In genomic region chr5:7868427-7868772, GRCh38 we compare ENCODE assay signal across 9 cellular contexts. TPM values are rescaled to one million over a fixed set of nuclear protein-coding genes. Genes with fewer than 3 reads are reported as not detected.
DNase-seq lines count a peak whose midpoint lies in the region; ATAC-seq and TF ChIP-seq lines count a peak whose summit lies in the region.
"Had no signal": no experiment of that assay in that cellular context is flagged by ENCODE, and none has a peak within 500 bp of the region (broad histone marks: within the 10 kb centered on the region; RNA-seq: fewer than 3 reads in every experiment).

No MANE protein-coding gene starts in this region.

- intact Hi-C loops in tibial artery (cut with DNase I; ENCODE audit: low total_unique reads), result no loop called here

- peak overlapping the region; percentile 92 for H3K4me3 ChIP-seq in BJ (ENCODE audit: low read depth, low read length)
- peak overlapping the region; percentile 87 to 93 for H3K4me3 ChIP-seq in tibial artery

- peaks cover 0 to 28% (median 19%) of the 10 kb centered on the region in 4 donors for H3K4me1 ChIP-seq in tibial artery

- H3K27me3 ChIP-seq in BJ (ENCODE audit: control insufficient read depth, insufficient read depth, low read length), result no peaks in the 10 kb centered on the region
- no peaks in the 10 kb centered on the region for H3K27me3 ChIP-seq in tibial artery

- DNase-seq in BJ (ENCODE audit: low read depth) (no peak), left lobe of liver (ENCODE audit: low spot score) (no peak), tibial artery (no peak), GM19238 (ENCODE audit: insufficient read length, low spot score) (no peak)

- no peaks in the 10 kb centered on the region for H3K9me3 ChIP-seq in tibial artery

- POLR2A ChIA-PET in BJ (lab: Charles Lee), result no interaction called here

- H3K36me3 ChIP-seq in BJ (ENCODE audit: control insufficient read depth, insufficient read depth, low read length) (0 out of 2 replicates have a peak, but pooled peaks cover 1% of the 10 kb centered on the region), tibial artery (peaks cover 0 to 17% (median 9%) of the 10 kb centered on the region in 3 donors)

- CTCF ChIA-PET in BJ (lab: Yijun Ruan, JAX), result interaction anchor here (1.2 to 2.4 kb wide), 3 partner anchors 11 to 58 kb away, joined by 3 to 10 read pairs (median 3); no protein-coding TSS in a partner anchor

- ATAC-seq in HG02938 (IDR thresholded peaks at IDR 0.05; ENCODE audit: unreplicated experiment), result peak; percentile 0
- peak; percentile 8 for ATAC-seq in left lobe of liver
- ATAC-seq in HG02870 (IDR thresholded peaks at IDR 0.05; ENCODE audit: unreplicated experiment), result no peak
- no peak for ATAC-seq in GM21515 (IDR thresholded peaks at IDR 0.05; ENCODE audit: unreplicated experiment)

- TF ChIP-seq CTCF in BJ (IDR thresholded peaks at IDR 0.05; ENCODE audit: insufficient read depth, low read depth, low read length) (no peak), tibial artery (IDR thresholded peaks at IDR 0.05) (no peak)

- peak overlapping the region; percentile 8 for H3K27ac ChIP-seq in angular gyrus (ENCODE audit: low read depth, low read length)
- H3K27ac ChIP-seq in tibial artery, result peak overlapping the region; percentile 83 to 84

RNA-seq across cellular contexts. Expression of gene FASTKD3, which starts 0.4 kb away (rescaled TPM):
- 5.6 and 9.2 TPM in 2 replicates for polyA plus RNA-seq in BJ (2011; rRNA removed)
- 1.7 and 3.0 TPM in 2 replicates for polyA minus RNA-seq in BJ (2011; rRNA and poly(A)+ RNA removed)
- total RNA-seq in left lobe of liver, result 3.7 TPM

RNA-seq across cellular contexts. Expression of gene MTRR, which starts 0.5 kb away (rescaled TPM):
- polyA plus RNA-seq in BJ (2011; rRNA removed), result 58.6 and 65.4 TPM in 2 replicates
- polyA minus RNA-seq in BJ (2011; rRNA and poly(A)+ RNA removed), result 32.1 and 66.0 TPM in 2 replicates
- 29.1 TPM for total RNA-seq in left lobe of liver

RNA-seq across cellular contexts. Expression of gene CFAP90, which starts 17.5 kb away (rescaled TPM):
- polyA plus RNA-seq in BJ (2011; rRNA removed), result 0.10 TPM in 1 of 2 replicates, not detected in the other
- not detected in 2 replicates for polyA minus RNA-seq in BJ (2011; rRNA and poly(A)+ RNA removed)
- 0.48 TPM for total RNA-seq in left lobe of liver
- total RNA-seq: pulmonary artery endothelial cell had no signal

Comparison
In these comparisons a context has a peak if more than half of its experiments do, and no peak if none do; other contexts are left out.
1. ATAC-seq: peak in HG02938 (single experiment) and left lobe of liver (single experiment); none in HG02870 (single experiment) and GM21515 (single experiment).